9 cellular contexts compared by ENCODE assay signal in the genomic region with DNA sequence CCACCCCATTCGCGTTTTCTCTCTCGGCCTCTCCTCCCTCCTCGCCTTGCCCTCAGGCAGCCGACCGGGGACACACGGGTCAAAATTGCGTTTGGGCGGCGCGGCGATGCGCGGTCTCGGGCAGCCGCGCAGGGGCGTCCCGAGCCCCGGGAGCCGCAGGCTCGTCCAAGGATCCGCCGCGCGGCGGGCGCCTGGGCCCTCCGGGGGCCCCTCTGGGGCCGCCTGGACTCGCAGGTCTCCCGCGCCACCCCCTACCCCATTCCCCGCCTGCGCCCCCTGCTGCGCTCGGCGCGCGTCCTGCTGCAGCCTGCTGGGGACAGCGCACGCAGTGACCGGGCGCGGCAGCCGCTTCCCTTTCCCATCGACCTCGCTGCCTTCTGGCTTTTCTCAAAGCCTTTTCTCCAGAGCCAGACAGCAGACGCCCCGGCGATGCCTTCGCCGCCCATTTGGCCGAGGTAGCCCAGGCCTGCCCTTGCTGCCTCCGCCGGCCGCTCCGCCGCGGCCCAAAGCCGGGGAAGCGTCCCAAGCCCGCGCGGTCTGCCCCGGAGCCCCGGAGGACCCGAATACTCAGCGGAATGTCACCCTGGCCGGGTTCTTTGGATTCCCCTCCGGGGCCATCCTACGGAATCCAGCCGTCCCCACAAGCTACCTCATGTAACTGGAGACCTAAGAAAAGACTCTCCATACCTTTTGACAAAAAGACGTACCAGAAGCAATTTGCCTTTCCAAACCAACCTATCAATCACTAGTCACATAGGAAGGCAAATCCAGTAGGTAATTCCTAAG. TPM values are rescaled to one million over a fixed set of nuclear protein-coding genes. Genes with fewer than 3 reads are reported as not detected.
DNase-seq lines count a peak whose midpoint lies in the region; ATAC-seq and TF ChIP-seq lines count a peak whose summit lies in the region.
"Had no signal": no experiment of that assay in that cellular context is flagged by ENCODE, and none has a peak within 500 bp of the region (broad histone marks: within the 10 kb centered on the region; RNA-seq: fewer than 3 reads in every experiment).

No MANE protein-coding gene starts in this region.

- H3K4me1 Mint-ChIP-seq in CD4-positive, alpha-beta T cell (ENCODE audit: low read depth) = peaks cover 15% of the 10 kb centered on the region

- POLR2A ChIA-PET in CD4-positive, alpha-beta T cell (lab: Charles Lee) = no interaction called here

- H3K9me3 Mint-ChIP-seq in CD4-positive, alpha-beta T cell = no peaks in the 10 kb centered on the region

- no peaks in the 10 kb centered on the region for H3K36me3 ChIP-seq in RWPE2 (ENCODE audit: low read depth)

- peaks cover 72% of the 10 kb centered on the region for H3K27me3 ChIP-seq in CD4-positive, alpha-beta T cell (ENCODE audit: control insufficient read depth, insufficient read depth, low read length)
- H3K27me3 ChIP-seq in RWPE2 (ENCODE audit: insufficient read depth, poor library complexity, severe bottlenecking) = peaks cover 80% of the 10 kb centered on the region

- DNase-seq in CD4-positive, alpha-beta T cell = no peak
- no peak for DNase-seq in RWPE2 (ENCODE audit: low spot score)
- DNase-seq in foreskin fibroblast = peak in 1 of 2 donors; percentile 53
- DNase-seq in posterior vena cava (ENCODE audit: low spot score) = peak; percentile 78
- no peak for DNase-seq in left colon
- DNase-seq in activated CD4-positive, alpha-beta T cell treated with anti-CD3 and anti-CD28 coated beads, Interleukin-2, amount 50 U/mL, for 1 hour = no peak
- DNase-seq: SW 1271 had no signal

- H3K4me3 Mint-ChIP-seq in CD4-positive, alpha-beta T cell = peak overlapping the region; percentile 1

- H3K27ac Mint-ChIP-seq in CD4-positive, alpha-beta T cell = no peak overlapping the region

- no peak for ATAC-seq in CD4-positive, alpha-beta T cell (ENCODE audit: poor library complexity)
- ATAC-seq in RWPE2 (ENCODE audit: low read depth) = peak; percentile 48
- ATAC-seq in left colon = no peak
- no peak for ATAC-seq in HG03175 (IDR thresholded peaks at IDR 0.05; ENCODE audit: unreplicated experiment)
- no peak for ATAC-seq in HG02981 (IDR thresholded peaks at IDR 0.05; ENCODE audit: unreplicated experiment)

- H3K27ac ChIP-seq in CD4-positive, alpha-beta T cell (ENCODE audit: low read depth, low read length) = no peak overlapping the region
- no peak overlapping the region for H3K27ac ChIP-seq in RWPE2 (ENCODE audit: poor library complexity, severe bottlenecking)

- H3K27me3 Mint-ChIP-seq in CD4-positive, alpha-beta T cell = peaks cover 89% of the 10 kb centered on the region

- H3K4me1 ChIP-seq in RWPE2 (ENCODE audit: insufficient read depth, poor library complexity, severe bottlenecking) = no peaks in the 10 kb centered on the region

- H3K4me3 ChIP-seq in RWPE2 (ENCODE audit: severe bottlenecking) = no peak overlapping the region
- peak overlapping the region; percentile 38 to 50 for H3K4me3 ChIP-seq in foreskin fibroblast (ENCODE audit: low read depth in 1 of 2, low read length in 2 of 2)

- no peaks in the 10 kb centered on the region for H3K9me3 ChIP-seq in CD4-positive, alpha-beta T cell (ENCODE audit: control insufficient read depth, low read length)
- no peaks in the 10 kb centered on the region for H3K9me3 ChIP-seq in RWPE2 (ENCODE audit: severe bottlenecking)

- CTCF ChIA-PET in CD4-positive, alpha-beta T cell (lab: Charles Lee) = no interaction called here

- intact Hi-C loops in CD4-positive, alpha-beta T cell (cut with DNase I, micrococcal nuclease) = no loop called here
- intact Hi-C loops in posterior vena cava (cut with DNase I) (no loop called here), left colon (cut with DNase I, micrococcal nuclease) (no loop called here)

- TF ChIP-seq CTCF in CD4-positive, alpha-beta T cell (IDR thresholded peaks at IDR 0.05) = no peak
- TF ChIP-seq CTCF in RWPE2 (IDR thresholded peaks at IDR 0.05; ENCODE audit: poor library complexity, severe bottlenecking) = no peak
- no peak for TF ChIP-seq CTCF in foreskin fibroblast (IDR thresholded peaks at IDR 0.05; ENCODE audit: low read depth, low read length)

- no peaks in the 10 kb centered on the region for H3K36me3 Mint-ChIP-seq in CD4-positive, alpha-beta T cell (ENCODE audit: low read depth)

RNA-seq across cellular contexts. Expression of a gene that starts 16.5 kb away (rescaled TPM):
- total RNA-seq in CD4-positive, alpha-beta T cell = not detected
- total RNA-seq in posterior vena cava (not detected), left colon (not detected)
